1 cellular context compared by ENCODE assay signal in genomic region chr12:120241561-120242274, GRCh38.
TF ChIP-seq lines count a peak whose summit lies in the region.

No MANE protein-coding gene starts in this region.

TF ChIP-seq in GM23338, 12 proteins besides CTCF, POLR2A, EP300 and RAD21:
- TF ChIP-seq EZH2 (IDR thresholded peaks at IDR 0.05; ENCODE audit: low read depth, unreplicated experiment) (no peak), STAT1 (IDR thresholded peaks at IDR 0.05; ENCODE audit: unreplicated experiment) (no peak), NANOG (IDR thresholded peaks at IDR 0.05; ENCODE audit: borderline replicate concordance) (no peak), ZNF462 (CRISPR knock-in tag; IDR thresholded peaks at IDR 0.05) (no peak), ZNF331 (CRISPR knock-in tag; IDR thresholded peaks at IDR 0.05; ENCODE audit: low read depth) (no peak), POLR2AphosphoS5 (IDR thresholded peaks at IDR 0.05; ENCODE audit: low read depth) (no peak), ZNF114 (CRISPR knock-in tag; IDR thresholded peaks at IDR 0.05) (no peak), CREB1 (CRISPR knock-in tag; IDR thresholded peaks at IDR 0.05; ENCODE audit: low read depth) (no peak), REST (IDR thresholded peaks at IDR 0.05; ENCODE audit: unreplicated experiment) (no peak), JUNB (IDR thresholded peaks at IDR 0.05; ENCODE audit: unreplicated experiment) (no peak), ETS1 (IDR thresholded peaks at IDR 0.05) (no peak), EZH2phosphoT487 (IDR thresholded peaks at IDR 0.05; ENCODE audit: unreplicated experiment) (no peak)
